In genomic region chr19:20039203-20039723, GRCh38 we compare ENCODE assay signal across 8 cellular contexts. TPM values are rescaled to one million over a fixed set of nuclear protein-coding genes. Genes with fewer than 3 reads are reported as not detected.
DNase-seq lines count a peak whose midpoint lies in the region; ATAC-seq and TF ChIP-seq lines count a peak whose summit lies in the region.

Gene ZNF682 (minus strand): TSS chr19:20039505. CDS start chr19:20039345, 160 bp downstream.

- no TSS peak for BruUV-seq in Panc1 (replicated peaks; lab: Mats Ljungman, UMichigan)

- H3K27me3 Mint-ChIP-seq in CD14-positive monocyte (ENCODE audit: low read depth in 3 of 3) (peaks cover 1 to 5% (median 1%) of the 10 kb centered on the region in 3 donors), natural killer cell (ENCODE audit: low read depth in 2 of 2) (peaks cover 5 to 6% of the 10 kb centered on the region in 2 donors)
- peaks cover 0 to 5% of the 10 kb centered on the region in 2 donors for H3K27me3 Mint-ChIP-seq in stimulated activated naive B cell treated with anti-CD40 and anti-IgM and Interleukin-4, amounts not matched to agents 10 μg/mL and 1 μg/mL and 100 μg/mL, for 72 hours

- H3K36me3 Mint-ChIP-seq in CD14-positive monocyte, result no peaks in the 10 kb centered on the region
- H3K36me3 Mint-ChIP-seq in natural killer cell, result no peaks in the 10 kb centered on the region
- H3K36me3 Mint-ChIP-seq in stimulated activated naive B cell treated with anti-CD40 and anti-IgM and Interleukin-4, amounts not matched to agents 10 μg/mL and 1 μg/mL and 100 μg/mL, for 72 hours, result peaks cover 4 to 5% of the 10 kb centered on the region in 2 donors

- in situ Hi-C loops in Panc1 (cut with HindIII; ENCODE audit: low pct_unique_long_range_greater_than_20kb, low sequenced_read_pairs), result no loop called here

- peaks cover 15 to 65% (median 53%) of the 10 kb centered on the region in 7 donors for H3K9me3 Mint-ChIP-seq in CD14-positive monocyte
- H3K9me3 Mint-ChIP-seq in natural killer cell, result no peaks in the 10 kb centered on the region
- H3K9me3 Mint-ChIP-seq in stimulated activated naive B cell treated with anti-CD40 and anti-IgM and Interleukin-4, amounts not matched to agents 10 μg/mL and 1 μg/mL and 100 μg/mL, for 72 hours, result no peaks in the 10 kb centered on the region

- H3K4me3 ChIP-seq in Panc1 (ENCODE audit: low read depth in 2 of 2, low read length in 2 of 2) (peak within 1 kb of the TSS; percentile 71 to 82), fibroblast of the aortic adventitia (ENCODE audit: low read depth, low read length) (peak within 1 kb of the TSS; percentile 96)

- H3K4me1 ChIP-seq in Panc1 (ENCODE audit: control insufficient read depth, insufficient read depth, low read length), result 0 out of 2 replicates have a peak, but pooled peaks cover 6% of the 10 kb centered on the region

- H3K4me3 Mint-ChIP-seq in CD14-positive monocyte, result peak within 1 kb of the TSS; percentile 88 to 96
- peak within 1 kb of the TSS; percentile 96 for H3K4me3 Mint-ChIP-seq in natural killer cell
- H3K4me3 Mint-ChIP-seq in stimulated activated naive B cell treated with anti-CD40 and anti-IgM and Interleukin-4, amounts not matched to agents 10 μg/mL and 1 μg/mL and 100 μg/mL, for 72 hours, result peak within 1 kb of the TSS; percentile 94 to 99

- CTCF ChIA-PET in Panc1 (lab: Charles Lee), result no interaction called here

- no peaks in the 10 kb centered on the region for H3K27me3 ChIP-seq in Panc1 (ENCODE audit: control insufficient read depth, insufficient read depth, low read length)

- peak within 1 kb of the TSS; percentile 78 for H3K27ac ChIP-seq in Panc1 (ENCODE audit: low read length)

- intact Hi-C loops in CD14-positive monocyte (cut with micrococcal nuclease), result no loop called here
- intact Hi-C loops in Panc1 (cut with micrococcal nuclease; ENCODE audit: unreplicated experiment), result no loop called here
- intact Hi-C loops in natural killer cell (cut with micrococcal nuclease), result loop anchor here (1.0 kb wide), 2 partner anchors 38 to 737 kb away; partner anchors contain the start of genes ZNF66 and ZNF90

- H3K4me1 Mint-ChIP-seq in CD14-positive monocyte (peaks cover 12% of the 10 kb centered on the region), natural killer cell (peaks cover 11% of the 10 kb centered on the region in 2 donors)
- H3K4me1 Mint-ChIP-seq in stimulated activated naive B cell treated with anti-CD40 and anti-IgM and Interleukin-4, amounts not matched to agents 10 μg/mL and 1 μg/mL and 100 μg/mL, for 72 hours, result peaks cover 7 to 15% of the 10 kb centered on the region in 2 donors

- DNase-seq in CD14-positive monocyte (ENCODE audit: low spot score) (peak; percentile 80), Panc1 (ENCODE audit: low read depth, low spot score) (peak; percentile 57), fibroblast of the aortic adventitia (ENCODE audit: low read depth) (peak; percentile 93), natural killer cell (peak; percentile 94)
- peak; percentile 89 for DNase-seq in activated T-helper 9 cell treated with anti-CD3 and anti-CD28 coated beads, Interleukin-2, amount 50 U/mL, for 16 hours (ENCODE audit: low read depth)
- peak; percentile 94 for DNase-seq in stimulated activated naive B cell treated with anti-CD40 and anti-IgM and Interleukin-4, amounts not matched to agents 10 μg/mL and 1 μg/mL and 100 μg/mL, for 72 hours

- ATAC-seq in GM19438 (IDR thresholded peaks at IDR 0.05; ENCODE audit: low read depth, unreplicated experiment), result peak; percentile 97
- ATAC-seq in HG03575 (IDR thresholded peaks at IDR 0.05; ENCODE audit: extremely low read depth, insufficient number of reproducible peaks, low FRiP score, unreplicated experiment), result peak; percentile 57
- ATAC-seq in Panc1, result peak; percentile 99
- peak; percentile 98 to 100 (median 99) for ATAC-seq in natural killer cell
- peak; percentile 99 for ATAC-seq in stimulated activated naive B cell treated with anti-CD40 and anti-IgM and Interleukin-4, amounts not matched to agents 10 μg/mL and 1 μg/mL and 100 μg/mL, for 72 hours (replicated peaks)

- POLR2A ChIA-PET in Panc1 (lab: Charles Lee), result interaction anchor here (0.6 to 0.7 kb wide), 2 partner anchors 137 to 385 kb away, joined by 4 to 5 read pairs; no protein-coding TSS in a partner anchor

- no peaks in the 10 kb centered on the region for H3K9me3 ChIP-seq in Panc1 (ENCODE audit: control insufficient read depth, insufficient read depth, low read depth, low read length)

- H3K27ac Mint-ChIP-seq in CD14-positive monocyte (peak within 1 kb of the TSS in 3 of 7 donors; percentile 63 to 76 (median 68)), natural killer cell (peak within 1 kb of the TSS; percentile 83 to 97)
- peak within 1 kb of the TSS; percentile 99 for H3K27ac Mint-ChIP-seq in stimulated activated naive B cell treated with anti-CD40 and anti-IgM and Interleukin-4, amounts not matched to agents 10 μg/mL and 1 μg/mL and 100 μg/mL, for 72 hours

- no peaks in the 10 kb centered on the region for H3K36me3 ChIP-seq in Panc1 (ENCODE audit: control insufficient read depth, insufficient read depth, low read length)

- TF ChIP-seq CTCF in CD14-positive monocyte (IDR thresholded peaks at IDR 0.05) (no peak), Panc1 (IDR thresholded peaks at IDR 0.05) (no peak), fibroblast of the aortic adventitia (IDR thresholded peaks at IDR 0.05; ENCODE audit: insufficient read depth, low read length) (no peak), natural killer cell (IDR thresholded peaks at IDR 0.05) (no peak)

RNA-seq across cellular contexts. Expression of gene ZNF682, which starts in this region (rescaled TPM):
- 1 to 10 TPM in 1 of 2 donors, not detected in 1; 1.7 TPM for polyA plus RNA-seq in CD14-positive monocyte
- total RNA-seq in Panc1 (2021; ENCODE audit: unreplicated experiment), result 4.5 TPM
- polyA plus RNA-seq in Panc1 (2012; ENCODE audit: insufficient read length), result 1.9 TPM
- total RNA-seq in fibroblast of the aortic adventitia (ENCODE audit: low replicate concordance), result 2.8 and 3.8 TPM in 2 replicates
- total RNA-seq in natural killer cell, result 10 to 100 TPM in 2 of 3 donors, 1 to 10 TPM in 1; 9.6 to 16.1 (median 13.4) TPM

Comparison
In these comparisons a context has a peak if more than half of its experiments do, and no peak if none do; other contexts are left out.
1. Peak in every context shown above with its lines: DNase-seq, ATAC-seq, H3K4me3 ChIP-seq and H3K27ac ChIP-seq.